23 cellular contexts compared by ENCODE assay signal in the genomic region with DNA sequence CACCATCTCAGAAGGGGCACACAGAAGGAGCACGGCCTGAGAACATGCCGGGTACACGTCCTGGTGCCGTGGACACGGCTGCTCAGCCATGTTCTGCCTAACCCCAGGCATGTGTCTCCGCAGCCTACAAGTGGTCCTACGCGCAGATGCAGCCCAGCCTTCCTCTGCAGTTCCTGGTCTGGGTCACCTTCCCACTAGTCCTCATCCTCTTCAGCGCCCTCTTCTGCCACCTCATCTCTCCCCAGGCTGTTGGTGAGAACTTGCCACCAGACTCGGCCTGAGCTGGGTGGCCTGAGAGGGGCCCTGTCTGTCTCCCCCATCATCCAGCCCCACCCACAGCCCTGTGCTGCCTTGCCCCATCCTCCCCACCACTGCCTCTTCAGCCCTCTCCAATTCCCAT. TPM values are rescaled to one million over a fixed set of nuclear protein-coding genes. Genes with fewer than 3 reads are reported as not detected.
DNase-seq lines count a peak whose midpoint lies in the region; ATAC-seq and TF ChIP-seq lines count a peak whose summit lies in the region.
"Had no signal": no experiment of that assay in that cellular context is flagged by ENCODE, and none has a peak within 500 bp of the region (broad histone marks: within the 10 kb centered on the region; RNA-seq: fewer than 3 reads in every experiment).

No MANE protein-coding gene starts in this region.

- H3K4ac ChIP-seq in trophoblast cell (ENCODE audit: low read depth, low read length), result no peak overlapping the region

- TF ChIP-seq EP300 in gastroesophageal sphincter (IDR thresholded peaks at IDR 0.05), result no peak

- H3K9me3 Mint-ChIP-seq in activated CD8-positive, alpha-beta T cell treated with anti-CD3 and anti-CD28 coated beads, Interleukin-2, amount 10 ng/mL, durations not matched to agents 7 days and 5 days (ENCODE audit: insufficient read depth), result no peaks in the 10 kb centered on the region
- H3K9me3 Mint-ChIP-seq in activated CD8-positive, alpha-beta T cell treated with anti-CD3 and anti-CD28 coated beads for 36 hours, result no peaks in the 10 kb centered on the region
- H3K9me3 Mint-ChIP-seq in stimulated activated memory B cell treated with anti-CD40 and anti-IgM and Interleukin-4, amounts not matched to agents 10 μg/mL and 1 μg/mL and 100 μg/mL, for 72 hours, result peaks cover under 1% of the 10 kb centered on the region
- H3K9me3 Mint-ChIP-seq: CD8-positive, alpha-beta T cell had no signal

- no peak overlapping the region for H4K12ac ChIP-seq in trophoblast cell (ENCODE audit: low read depth, low read length)

- H2BK5ac ChIP-seq in trophoblast cell (ENCODE audit: low read depth, low read length, poor library complexity), result no peak overlapping the region

- H4K91ac ChIP-seq in trophoblast cell (ENCODE audit: low read depth, low read length), result no peak overlapping the region

- H3K27ac ChIP-seq in RWPE1, result 0 out of 2 replicates have a peak overlapping the region, but pooled peaks have one; percentile 4
- no peak overlapping the region for H3K27ac ChIP-seq in gastroesophageal sphincter
- no peak overlapping the region for H3K27ac ChIP-seq in trophoblast cell (ENCODE audit: low read depth, low read length)
- H3K27ac ChIP-seq: 22Rv1; BLaER1 treated with 17β-estradiol and CSF1 and Interleukin-3, amounts not matched to agents 10 nM and 100 nM had no signal

- TF ChIP-seq POLR2A in gastroesophageal sphincter (IDR thresholded peaks at IDR 0.05), result no peak

- no peak for DNase-seq in activated CD8-positive, alpha-beta T cell treated with anti-CD3 and anti-CD28 coated beads, Interleukin-2, amount 10 ng/mL, durations not matched to agents 7 days and 5 days
- no peak for DNase-seq in activated CD8-positive, alpha-beta T cell treated with anti-CD3 and anti-CD28 coated beads for 36 hours
- no peak for DNase-seq in RWPE1 (ENCODE audit: low spot score)
- no peak for DNase-seq in NCI-H446 (lab: John Stamatoyannopoulos, UW)
- no peak for DNase-seq in trophoblast cell
- DNase-seq: CD8-positive, alpha-beta T cell; DND-41; KBM-7; MM.1S; NCI-H1092 treated with DMSO at 0.1 percent for 48 hours; NCI-H1436 treated with DMSO at 0.1 percent for 48 hours; NCI-H2029; NCI-H345; NCI-H524 treated with DMSO at 0.1 percent for 48 hours; NCI-H82; OCI-M1 had no signal

- H2BK120ac ChIP-seq in trophoblast cell (ENCODE audit: insufficient read depth, low read length, poor library complexity), result no peak overlapping the region

- H3K4me1 ChIP-seq in gastroesophageal sphincter (no peaks in the 10 kb centered on the region), trophoblast cell (ENCODE audit: control insufficient read depth in 1 of 2, insufficient read depth in 2 of 2, low read length in 2 of 2) (peaks cover 4 to 7% of the 10 kb centered on the region in 2 experiments)

- no peak for TF ChIP-seq CTCF in activated CD8-positive, alpha-beta T cell treated with anti-CD3 and anti-CD28 coated beads for 36 hours (IDR thresholded peaks at IDR 0.05)
- TF ChIP-seq CTCF in RWPE1 (conservative IDR thresholded peaks at IDR 0.05; ENCODE audit: low read depth) (no peak), gastroesophageal sphincter (IDR thresholded peaks at IDR 0.05) (no peak)

- H3K36me3 ChIP-seq in gastroesophageal sphincter (no peaks in the 10 kb centered on the region), trophoblast cell (ENCODE audit: control insufficient read depth in 1 of 2, insufficient read depth in 2 of 2, low read length in 2 of 2) (no peaks in the 10 kb centered on the region)
- H3K36me3 ChIP-seq: BLaER1 treated with 17β-estradiol and CSF1 and Interleukin-3, amounts not matched to agents 10 nM and 100 nM had no signal

- no peak overlapping the region for H4K8ac ChIP-seq in trophoblast cell (ENCODE audit: low read depth, low read length)

- no peak overlapping the region for H2BK12ac ChIP-seq in trophoblast cell (ENCODE audit: low read length)

- no peaks in the 10 kb centered on the region for H3K79me2 ChIP-seq in trophoblast cell (ENCODE audit: control insufficient read depth, insufficient read depth, low read length, poor library complexity)

- H3K18ac ChIP-seq in trophoblast cell (ENCODE audit: low read length), result no peak overlapping the region

- H3K9me3 ChIP-seq in gastroesophageal sphincter (no peaks in the 10 kb centered on the region), trophoblast cell (ENCODE audit: insufficient read depth, low read depth, low read length) (peaks cover 1% of the 10 kb centered on the region)
- H3K9me3 ChIP-seq: BLaER1 treated with 17β-estradiol and CSF1 and Interleukin-3, amounts not matched to agents 10 nM and 100 nM had no signal

- H2AK5ac ChIP-seq in trophoblast cell (ENCODE audit: low read length), result no peak overlapping the region

- 97 to 100% methylated on average over 1 to 4 of the region's 10 CpGs for WGBS in gastroesophageal sphincter (ENCODE audit: low coverage in 1 of 2), 2 donors
- WGBS in trophoblast cell (ENCODE audit: extremely low coverage, insufficient coverage, insufficient read length), result no CpG with 5 or more reads among the region's 10 CpGs

- no peak overlapping the region for H3K9ac ChIP-seq in trophoblast cell (ENCODE audit: low read length)
- H3K9ac ChIP-seq: BLaER1 treated with 17β-estradiol and CSF1 and Interleukin-3, amounts not matched to agents 10 nM and 100 nM had no signal

- no peak overlapping the region for H3K14ac ChIP-seq in trophoblast cell (ENCODE audit: low read length)

- peak overlapping the region; percentile 11 for H3K27ac Mint-ChIP-seq in activated CD8-positive, alpha-beta T cell treated with anti-CD3 and anti-CD28 coated beads, Interleukin-2, amount 10 ng/mL, durations not matched to agents 7 days and 5 days
- H3K27ac Mint-ChIP-seq in activated CD8-positive, alpha-beta T cell treated with anti-CD3 and anti-CD28 coated beads for 36 hours, result no peak overlapping the region
- H3K27ac Mint-ChIP-seq in stimulated activated memory B cell treated with anti-CD40 and anti-IgM and Interleukin-4, amounts not matched to agents 10 μg/mL and 1 μg/mL and 100 μg/mL, for 72 hours, result peak overlapping the region; percentile 17
- H3K27ac Mint-ChIP-seq: CD8-positive, alpha-beta T cell had no signal

- no peak for ATAC-seq in activated CD8-positive, alpha-beta T cell treated with anti-CD3 and anti-CD28 coated beads, Interleukin-2, amount 10 ng/mL, durations not matched to agents 7 days and 5 days
- no peak for ATAC-seq in activated CD8-positive, alpha-beta T cell treated with anti-CD3 and anti-CD28 coated beads for 36 hours
- ATAC-seq in gastroesophageal sphincter (peak; percentile 20), HG03097 (IDR thresholded peaks at IDR 0.05; ENCODE audit: low FRiP score, unreplicated experiment) (no peak)
- no peak for ATAC-seq in stimulated activated memory B cell treated with anti-CD40 and anti-IgM and Interleukin-4, amounts not matched to agents 10 μg/mL and 1 μg/mL and 100 μg/mL, for 72 hours
- ATAC-seq: CD8-positive, alpha-beta T cell had no signal

- no peak overlapping the region for H3K23ac ChIP-seq in trophoblast cell (ENCODE audit: low read length)

- H3K79me1 ChIP-seq in trophoblast cell (ENCODE audit: low read length), result no peaks in the 10 kb centered on the region

- POLR2A ChIA-PET in activated CD8-positive, alpha-beta T cell treated with anti-CD3 and anti-CD28 coated beads, Interleukin-2, amount 10 ng/mL, durations not matched to agents 7 days and 5 days (lab: Charles Lee), result no interaction called here
- POLR2A ChIA-PET in activated CD8-positive, alpha-beta T cell treated with anti-CD3 and anti-CD28 coated beads for 36 hours (lab: Charles Lee), result no interaction called here
- POLR2A ChIA-PET in RWPE1 (lab: Yijun Ruan, JAX; ENCODE audit: low non-redundant PET), result no interaction called here

- H3K4me3 ChIP-seq in gastroesophageal sphincter (no peak overlapping the region), trophoblast cell (ENCODE audit: low read depth, low read length) (no peak overlapping the region)
- H3K4me3 ChIP-seq: BLaER1 treated with 17β-estradiol and CSF1 and Interleukin-3, amounts not matched to agents 10 nM and 100 nM; GM12878 had no signal

- H3K27me3 ChIP-seq in gastroesophageal sphincter (no peaks in the 10 kb centered on the region), trophoblast cell (ENCODE audit: insufficient read depth, low read length) (no peaks in the 10 kb centered on the region)
- H3K27me3 ChIP-seq: BLaER1 treated with 17β-estradiol and CSF1 and Interleukin-3, amounts not matched to agents 10 nM and 100 nM had no signal

- peaks cover 5% of the 10 kb centered on the region for H3K27me3 Mint-ChIP-seq in activated CD8-positive, alpha-beta T cell treated with anti-CD3 and anti-CD28 coated beads, Interleukin-2, amount 10 ng/mL, durations not matched to agents 7 days and 5 days (ENCODE audit: low read depth)
- H3K27me3 Mint-ChIP-seq in activated CD8-positive, alpha-beta T cell treated with anti-CD3 and anti-CD28 coated beads for 36 hours, result no peaks in the 10 kb centered on the region
- H3K27me3 Mint-ChIP-seq in stimulated activated memory B cell treated with anti-CD40 and anti-IgM and Interleukin-4, amounts not matched to agents 10 μg/mL and 1 μg/mL and 100 μg/mL, for 72 hours, result no peaks in the 10 kb centered on the region

- H2AFZ ChIP-seq in trophoblast cell (ENCODE audit: insufficient read depth, low read length, poor library complexity), result no peak overlapping the region

- no peak overlapping the region for H3K4me3 Mint-ChIP-seq in activated CD8-positive, alpha-beta T cell treated with anti-CD3 and anti-CD28 coated beads, Interleukin-2, amount 10 ng/mL, durations not matched to agents 7 days and 5 days
- H3K4me3 Mint-ChIP-seq in activated CD8-positive, alpha-beta T cell treated with anti-CD3 and anti-CD28 coated beads for 36 hours, result no peak overlapping the region
- H3K4me3 Mint-ChIP-seq in stimulated activated memory B cell treated with anti-CD40 and anti-IgM and Interleukin-4, amounts not matched to agents 10 μg/mL and 1 μg/mL and 100 μg/mL, for 72 hours, result no peak overlapping the region
- H3K4me3 Mint-ChIP-seq: CD8-positive, alpha-beta T cell had no signal

- intact Hi-C loops in activated CD8-positive, alpha-beta T cell treated with anti-CD3 and anti-CD28 coated beads for 36 hours (cut with micrococcal nuclease), result no loop called here

- CTCF ChIA-PET in activated CD8-positive, alpha-beta T cell treated with anti-CD3 and anti-CD28 coated beads, Interleukin-2, amount 10 ng/mL, durations not matched to agents 7 days and 5 days (lab: Charles Lee), result no interaction called here
- CTCF ChIA-PET in activated CD8-positive, alpha-beta T cell treated with anti-CD3 and anti-CD28 coated beads for 36 hours (lab: Charles Lee), result interaction anchor here (1.0 to 1.6 kb wide), 2 partner anchors 24 kb away, joined by 3 to 4 read pairs; no protein-coding TSS in a partner anchor
- CTCF ChIA-PET in RWPE1 (lab: Yijun Ruan, JAX), result no interaction called here

- no peaks in the 10 kb centered on the region for H3K36me3 Mint-ChIP-seq in activated CD8-positive, alpha-beta T cell treated with anti-CD3 and anti-CD28 coated beads, Interleukin-2, amount 10 ng/mL, durations not matched to agents 7 days and 5 days (ENCODE audit: low read depth)
- no peaks in the 10 kb centered on the region for H3K36me3 Mint-ChIP-seq in activated CD8-positive, alpha-beta T cell treated with anti-CD3 and anti-CD28 coated beads for 36 hours (ENCODE audit: low read depth)
- no peaks in the 10 kb centered on the region for H3K36me3 Mint-ChIP-seq in stimulated activated memory B cell treated with anti-CD40 and anti-IgM and Interleukin-4, amounts not matched to agents 10 μg/mL and 1 μg/mL and 100 μg/mL, for 72 hours
- H3K36me3 Mint-ChIP-seq: CD8-positive, alpha-beta T cell had no signal

- H3K4me2 ChIP-seq in trophoblast cell (ENCODE audit: low read length), result no peak overlapping the region

- peaks cover 13% of the 10 kb centered on the region for H3K4me1 Mint-ChIP-seq in activated CD8-positive, alpha-beta T cell treated with anti-CD3 and anti-CD28 coated beads, Interleukin-2, amount 10 ng/mL, durations not matched to agents 7 days and 5 days (ENCODE audit: low read depth)
- H3K4me1 Mint-ChIP-seq in activated CD8-positive, alpha-beta T cell treated with anti-CD3 and anti-CD28 coated beads for 36 hours (ENCODE audit: low read depth), result peaks cover 8% of the 10 kb centered on the region
- peaks cover 27% of the 10 kb centered on the region for H3K4me1 Mint-ChIP-seq in stimulated activated memory B cell treated with anti-CD40 and anti-IgM and Interleukin-4, amounts not matched to agents 10 μg/mL and 1 μg/mL and 100 μg/mL, for 72 hours

RNA-seq across cellular contexts. Expression of gene CLCN1, which starts 5.3 kb away (rescaled TPM):
- total RNA-seq in activated CD8-positive, alpha-beta T cell treated with anti-CD3 and anti-CD28 coated beads, Interleukin-2, amount 10 ng/mL, durations not matched to agents 7 days and 5 days, result under 1 TPM in 1 of 2 experiments, not detected in 1; 0.13 TPM
- total RNA-seq in activated CD8-positive, alpha-beta T cell treated with anti-CD3 and anti-CD28 coated beads for 36 hours, result under 1 TPM in 1 of 2 experiments, not detected in 1; 0.09 TPM
- not detected for total RNA-seq in gastroesophageal sphincter
- 0.03 TPM in 2 replicates for polyA plus RNA-seq in trophoblast cell (2013)
- total RNA-seq: CD8-positive, alpha-beta T cell; GM12878; SK-MEL-5 had no signal

RNA-seq across cellular contexts. Expression of gene CASP2, which starts 33.1 kb away (rescaled TPM):
- 100 to 1,000 TPM; 111 to 115 TPM for total RNA-seq in activated CD8-positive, alpha-beta T cell treated with anti-CD3 and anti-CD28 coated beads, Interleukin-2, amount 10 ng/mL, durations not matched to agents 7 days and 5 days
- 10 to 100 TPM; 79.6 to 80.9 TPM for total RNA-seq in activated CD8-positive, alpha-beta T cell treated with anti-CD3 and anti-CD28 coated beads for 36 hours
- total RNA-seq in gastroesophageal sphincter, result 10 to 100 TPM; 10.1 to 14.5 (median 13.6) TPM
- polyA plus RNA-seq in trophoblast cell (2013), result 23.1 and 23.8 TPM in 2 replicates

RNA-seq across cellular contexts. Expression of gene TMEM139, which starts 36.5 kb away (rescaled TPM):
- total RNA-seq in activated CD8-positive, alpha-beta T cell treated with anti-CD3 and anti-CD28 coated beads, Interleukin-2, amount 10 ng/mL, durations not matched to agents 7 days and 5 days, result under 1 TPM; 0.29 to 0.65 TPM
- total RNA-seq in activated CD8-positive, alpha-beta T cell treated with anti-CD3 and anti-CD28 coated beads for 36 hours, result 1 to 10 TPM; 1.6 to 2.0 TPM
- total RNA-seq in gastroesophageal sphincter, result 1 to 10 TPM in 1 of 4 donors, under 1 TPM in 2, not detected in 1; 0.40 to 1.4 (median 0.49) TPM
- polyA plus RNA-seq in trophoblast cell (2013), result 1.1 and 1.4 TPM in 2 replicates
- total RNA-seq: SK-MEL-5 had no signal
- polyA plus RNA-seq: GM12878 had no signal

RNA-seq across cellular contexts. Expression of gene FAM131B, which starts 41.3 kb away (rescaled TPM):
- 1 to 10 TPM; 2.2 to 2.4 TPM for total RNA-seq in activated CD8-positive, alpha-beta T cell treated with anti-CD3 and anti-CD28 coated beads, Interleukin-2, amount 10 ng/mL, durations not matched to agents 7 days and 5 days
- total RNA-seq in activated CD8-positive, alpha-beta T cell treated with anti-CD3 and anti-CD28 coated beads for 36 hours, result 1 to 10 TPM; 2.7 to 2.9 TPM
- 1 to 10 TPM in 2 of 4 donors, under 1 TPM in 2; 0.31 to 2.4 (median 1.2) TPM for total RNA-seq in gastroesophageal sphincter
- 0.22 and 0.28 TPM in 2 replicates for polyA plus RNA-seq in trophoblast cell (2013)
- total RNA-seq: SK-MEL-5 had no signal

RNA-seq across cellular contexts. Expression of gene GSTK1, which starts 58.0 kb away (rescaled TPM):
- 100 to 1,000 TPM; 254 to 255 TPM for total RNA-seq in activated CD8-positive, alpha-beta T cell treated with anti-CD3 and anti-CD28 coated beads, Interleukin-2, amount 10 ng/mL, durations not matched to agents 7 days and 5 days
- total RNA-seq in activated CD8-positive, alpha-beta T cell treated with anti-CD3 and anti-CD28 coated beads for 36 hours, result 100 to 1,000 TPM; 163 to 171 TPM
- total RNA-seq in gastroesophageal sphincter, result 100 to 1,000 TPM in 3 of 4 donors, 10 to 100 TPM in 1; 98.1 to 128 (median 120) TPM
- polyA plus RNA-seq in trophoblast cell (2013), result 130 and 132 TPM in 2 replicates

Comparison
In these comparisons a context has a peak if more than half of its experiments do, and no peak if none do; other contexts are left out.
1. RNA of gene CASP2, which starts 33.1 kb away (total RNA-seq): 111 to 115 TPM in activated CD8-positive, alpha-beta T cell treated with anti-CD3 and anti-CD28 coated beads, Interleukin-2, amount 10 ng/mL, durations not matched to agents 7 days and 5 days and 79.6 to 80.9 TPM in activated CD8-positive, alpha-beta T cell treated with anti-CD3 and anti-CD28 coated beads for 36 hours; 10.1 to 14.5 TPM in gastroesophageal sphincter; every median in the first group is over 4 times any median in the second.